28 cellular contexts compared by ENCODE assay signal in genomic region chr3:61192222-61192621, GRCh38.
"Had no signal": no experiment of that assay in that cellular context is flagged by ENCODE, and none has a peak within 500 bp of the region (broad histone marks: within the 10 kb centered on the region; RNA-seq: fewer than 3 reads in every experiment).

No MANE protein-coding gene starts in this region.

- DNase-seq: activated CD4-positive, alpha-beta memory T cell treated with anti-CD3 and anti-CD28 coated beads for 36 hours; activated CD4-positive, alpha-beta T cell treated with anti-CD3 and anti-CD28 coated beads for 36 hours; activated CD4-positive, alpha-beta T cell treated with anti-CD3 and anti-CD28 coated beads, Interleukin-2, amount 10 ng/mL, durations not matched to agents 24 days and 14 days; activated CD4-positive, CD25-positive, alpha-beta regulatory T cell; activated CD4-positive, CD25-positive, alpha-beta regulatory T cell treated with anti-CD3 and anti-CD28 coated beads, Interleukin-2, amount 50 U/mL, for 72 hours; activated CD8-positive, alpha-beta memory T cell treated with anti-CD3 and anti-CD28 coated beads, Interleukin-2, amount 10 ng/mL, durations not matched to agents 7 days and 5 days; activated CD8-positive, alpha-beta memory T cell treated with anti-CD3 and anti-CD28 coated beads, Interleukin-2, amount 50 U/mL, for 4 hours; activated CD8-positive, alpha-beta T cell treated with anti-CD3 and anti-CD28 coated beads, Interleukin-2, amount 10 ng/mL, durations not matched to agents 7 days and 5 days; activated effector memory CD4-positive, alpha-beta T cell treated with anti-CD3 and anti-CD28 coated beads, Interleukin-2, amount 50 U/mL, for 16 hours; activated naive CD4-positive, alpha-beta T cell treated with anti-CD3 and anti-CD28 coated beads for 36 hours; activated naive CD8-positive, alpha-beta T cell treated with anti-CD3 and anti-CD28 coated beads for 36 hours; activated naive CD8-positive, alpha-beta T cell treated with anti-CD3 and anti-CD28 coated beads, Interleukin-2, amount 50 U/mL, for 24 hours; activated T-cell treated with anti-CD3 and anti-CD28 coated beads, Interleukin-2, amount 50 U/mL, for 1 hour; activated T-cell treated with anti-CD3 and anti-CD28 coated beads, Interleukin-2, amount 50 U/mL, for 48 hours; adrenal gland; amygdala; aorta; body of pancreas; caudate nucleus; cortex of kidney; effector CD8-positive, alpha-beta T cell; esophagus squamous epithelium; foreskin melanocyte; heart right ventricle; T1000 had no signal

- ATAC-seq: activated CD4-positive, alpha-beta T cell treated with anti-CD3 and anti-CD28 coated beads for 36 hours; activated CD8-positive, alpha-beta memory T cell treated with anti-CD3 and anti-CD28 coated beads, Interleukin-2, amount 10 ng/mL, durations not matched to agents 7 days and 5 days; activated CD8-positive, alpha-beta T cell treated with anti-CD3 and anti-CD28 coated beads, Interleukin-2, amount 10 ng/mL, durations not matched to agents 7 days and 5 days; activated naive CD8-positive, alpha-beta T cell treated with anti-CD3 and anti-CD28 coated beads, Interleukin-2, amount 50 U/mL, for 24 hours; body of pancreas; gastroesophageal sphincter; heart right ventricle had no signal

- H3K4me3 ChIP-seq: adrenal gland, body of pancreas, esophagus squamous epithelium, gastroesophageal sphincter, heart right ventricle, hepatocyte had no signal

- H2AFZ ChIP-seq: hepatocyte had no signal

- H3K9me3 ChIP-seq: adrenal gland, body of pancreas, esophagus squamous epithelium, gastroesophageal sphincter had no signal

- H3K79me2 ChIP-seq: hepatocyte had no signal

- H3K27me3 ChIP-seq: adrenal gland, body of pancreas, esophagus squamous epithelium, gastroesophageal sphincter, heart right ventricle, hepatocyte had no signal

- H3K4me2 ChIP-seq: hepatocyte had no signal

- H3K27ac ChIP-seq: adrenal gland, body of pancreas, epithelial cell of prostate, esophagus squamous epithelium, gastroesophageal sphincter, heart right ventricle, hepatocyte had no signal

- H3K36me3 ChIP-seq: adrenal gland, esophagus squamous epithelium, gastroesophageal sphincter, heart right ventricle had no signal
